ENCODE assay signal across 1 cellular context in the genomic region with DNA sequence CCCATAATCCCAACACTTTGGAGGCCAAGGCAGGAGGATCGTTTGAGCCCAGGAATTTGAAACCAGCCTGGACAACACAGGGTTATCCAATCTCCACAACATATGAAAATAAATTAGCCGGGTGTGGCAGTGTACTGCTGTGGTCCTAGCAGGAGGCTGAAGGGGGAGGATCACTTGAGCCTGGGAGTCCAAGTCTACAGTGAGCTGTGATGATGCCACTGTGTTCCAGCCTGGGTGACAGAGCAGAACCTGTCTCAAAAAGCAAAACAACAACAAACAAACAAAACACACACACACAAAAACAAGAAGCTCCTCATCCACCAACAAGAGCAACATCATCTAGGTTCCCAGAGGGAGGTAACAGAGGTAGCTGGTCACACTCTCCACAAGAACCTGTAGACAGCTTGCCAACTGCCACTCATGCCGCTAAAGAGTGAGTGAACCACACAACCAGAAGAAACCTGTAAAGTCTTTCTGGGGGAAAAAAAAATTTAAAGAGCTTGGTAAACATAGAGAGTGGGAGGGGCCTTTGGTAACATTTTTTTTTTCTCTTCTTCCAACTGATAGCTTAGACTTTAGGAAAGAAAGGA.
TF ChIP-seq lines count a peak whose summit lies in the region.

No MANE protein-coding gene starts in this region.

TF ChIP-seq in HEK293, 187 proteins besides CTCF, POLR2A, EP300 and RAD21 (continued from another document):
- TF ChIP-seq ZNF501 (tag by site-specific recombination; IDR thresholded peaks at IDR 0.05) (0 out of 2 replicates have a peak, but pooled peaks have one; percentile 34), ZNF2 (tag by site-specific recombination; IDR thresholded peaks at IDR 0.05) (0 out of 2 replicates have a peak, but pooled peaks have one; percentile 23), ZNF548 (tag by site-specific recombination; IDR thresholded peaks at IDR 0.05) (no peak), ZNF24 (tag by site-specific recombination; IDR thresholded peaks at IDR 0.05) (0 out of 2 replicates have a peak, but pooled peaks have one; percentile 23), ZBTB17 (tag by site-specific recombination; IDR thresholded peaks at IDR 0.05) (0 out of 2 replicates have a peak, but pooled peaks have one; percentile 12), GLIS1 (tag by site-specific recombination; IDR thresholded peaks at IDR 0.05) (peak; percentile 71), KLF1 (tag by site-specific recombination; IDR thresholded peaks at IDR 0.05) (peak; percentile 59), WT1 (tag by site-specific recombination; IDR thresholded peaks at IDR 0.05) (peak; percentile 36; the same call in 1 of the 2 replicates), SCRT2 (tag by site-specific recombination; IDR thresholded peaks at IDR 0.05) (peak; percentile 94), ZIC2 (tag by site-specific recombination; IDR thresholded peaks at IDR 0.05) (peak; percentile 52; the same call in 1 of the 2 replicates), ZNF658 (tag by site-specific recombination; IDR thresholded peaks at IDR 0.05) (no peak)
- TF ChIP-seq, protein P1, sequence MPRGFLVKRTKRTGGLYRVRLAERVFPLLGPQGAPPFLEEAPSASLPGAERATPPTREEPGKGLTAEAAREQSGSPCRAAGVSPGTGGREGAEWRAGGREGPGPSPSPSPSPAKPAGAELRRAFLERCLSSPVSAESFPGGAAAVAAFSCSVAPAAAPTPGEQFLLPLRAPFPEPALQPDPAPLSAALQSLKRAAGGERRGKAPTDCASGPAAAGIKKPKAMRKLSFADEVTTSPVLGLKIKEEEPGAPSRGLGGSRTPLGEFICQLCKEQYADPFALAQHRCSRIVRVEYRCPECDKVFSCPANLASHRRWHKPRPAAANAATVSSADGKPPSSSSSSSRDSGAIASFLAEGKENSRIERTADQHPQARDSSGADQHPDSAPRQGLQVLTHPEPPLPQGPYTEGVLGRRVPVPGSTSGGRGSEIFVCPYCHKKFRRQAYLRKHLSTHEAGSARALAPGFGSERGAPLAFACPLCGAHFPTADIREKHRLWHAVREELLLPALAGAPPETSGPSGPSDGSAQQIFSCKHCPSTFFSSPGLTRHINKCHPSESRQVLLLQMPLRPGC (tag by site-specific recombination; IDR thresholded peaks at IDR 0.05): 0 out of 2 replicates have a peak, but pooled peaks have one; percentile 15
